8 cellular contexts compared by ENCODE assay signal in genomic region chr2:218659988-218660358, GRCh38. TPM values are rescaled to one million over a fixed set of nuclear protein-coding genes. Genes with fewer than 3 reads are reported as not detected.
A peak's percentile ranks its signal among the peaks of the same experiment; 100 is the strongest.
DNase-seq lines count a peak whose midpoint lies in the region; ATAC-seq, FAIRE-seq and TF ChIP-seq lines count a peak whose summit lies in the region.

No MANE protein-coding gene starts in this region.

- H3K36me3 Mint-ChIP-seq in activated CD4-positive, alpha-beta T cell treated with anti-CD3 and anti-CD28 coated beads, Interleukin-2, amount 10 ng/mL, durations not matched to agents 24 days and 14 days (ENCODE audit: low read depth) = peaks cover 55% of the 10 kb centered on the region

- H3K27me3 ChIP-seq in adipocyte (replicated peaks; ENCODE audit: control insufficient read depth, insufficient read depth, low read length) (no peaks in the 10 kb centered on the region), thymus (ENCODE audit: control insufficient read depth, insufficient read depth) (no peaks in the 10 kb centered on the region)

- H3K4me3 ChIP-seq in adipocyte (ENCODE audit: low read length) (peak overlapping the region; percentile 94), kidney (ENCODE audit: low read length in 2 of 2) (peak overlapping the region; percentile 81 to 92), thymus (ENCODE audit: low read length) (peak overlapping the region; percentile 77)

- ATAC-seq in GM21619 (IDR thresholded peaks at IDR 0.05; ENCODE audit: unreplicated experiment) = no peak

- H3K27ac ChIP-seq in kidney (ENCODE audit: low read depth in 2 of 2, low read length in 2 of 2) (no peak overlapping the region), thymus (ENCODE audit: low read depth) (no peak overlapping the region)

- peaks cover 31% of the 10 kb centered on the region for H3K4me1 Mint-ChIP-seq in activated CD4-positive, alpha-beta T cell treated with anti-CD3 and anti-CD28 coated beads, Interleukin-2, amount 10 ng/mL, durations not matched to agents 24 days and 14 days

- no peaks in the 10 kb centered on the region for H3K9me3 ChIP-seq in adipocyte (ENCODE audit: control insufficient read depth, low read length)
- no peaks in the 10 kb centered on the region for H3K9me3 ChIP-seq in kidney (ENCODE audit: control insufficient read depth in 1 of 2, low read length in 2 of 2)
- H3K9me3 ChIP-seq in thymus (ENCODE audit: control insufficient read depth) = peaks cover 1% of the 10 kb centered on the region

- TF ChIP-seq CTCF in kidney (IDR thresholded peaks at IDR 0.05; ENCODE audit: borderline replicate concordance, extremely low read depth, insufficient read depth) = no peak

- H3K36me3 ChIP-seq in adipocyte (ENCODE audit: control insufficient read depth, insufficient read depth, low read length, severe bottlenecking) (peaks cover 47% of the 10 kb centered on the region), kidney (ENCODE audit: control insufficient read depth in 1 of 2, insufficient read depth in 2 of 2, low read length in 2 of 2) (peaks cover 24 to 47% of the 10 kb centered on the region in 2 donors), thymus (ENCODE audit: control insufficient read depth, insufficient read depth) (peaks cover 40% of the 10 kb centered on the region)

- no peak for DNase-seq in activated CD4-positive, alpha-beta T cell treated with anti-CD3 and anti-CD28 coated beads, Interleukin-2, amount 10 ng/mL, durations not matched to agents 24 days and 14 days
- DNase-seq in activated CD4-positive, alpha-beta T cell treated with anti-CD3 and anti-CD28 coated beads, Interleukin-2, amount 50 U/mL, for 1 hour = no peak
- DNase-seq in adipocyte (ENCODE audit: low read depth) (no peak), kidney (no peak), NCI-H146 (lab: John Stamatoyannopoulos, UW) (no peak), ureter (ENCODE audit: low spot score) (no peak)

- no peaks in the 10 kb centered on the region for H3K27me3 Mint-ChIP-seq in activated CD4-positive, alpha-beta T cell treated with anti-CD3 and anti-CD28 coated beads, Interleukin-2, amount 10 ng/mL, durations not matched to agents 24 days and 14 days

- 25% methylated on average over 8 of the region's 8 CpGs for WGBS in thymus

- no peaks in the 10 kb centered on the region for H3K9me3 Mint-ChIP-seq in activated CD4-positive, alpha-beta T cell treated with anti-CD3 and anti-CD28 coated beads, Interleukin-2, amount 10 ng/mL, durations not matched to agents 24 days and 14 days

- H3K9ac ChIP-seq in adipocyte (ENCODE audit: low read length) (peak overlapping the region; percentile 88), kidney (ENCODE audit: low read length in 2 of 2) (peak overlapping the region in 1 of 2 donors; percentile 59)

- peak overlapping the region; percentile 95 for H3K27ac Mint-ChIP-seq in activated CD4-positive, alpha-beta T cell treated with anti-CD3 and anti-CD28 coated beads, Interleukin-2, amount 10 ng/mL, durations not matched to agents 24 days and 14 days

- peak overlapping the region; percentile 98 for H3K4me3 Mint-ChIP-seq in activated CD4-positive, alpha-beta T cell treated with anti-CD3 and anti-CD28 coated beads, Interleukin-2, amount 10 ng/mL, durations not matched to agents 24 days and 14 days

- intact Hi-C loops in activated CD4-positive, alpha-beta T cell treated with anti-CD3 and anti-CD28 coated beads, Interleukin-2, amount 10 ng/mL, durations not matched to agents 24 days and 14 days (cut with micrococcal nuclease) = loop anchor here (1.0 to 5.0 kb wide), 9 partner anchors 11 to 727 kb away; partner anchors contain the start of genes CNOT9, DNPEP, NHEJ1 and TTLL4
- intact Hi-C loops in kidney (cut with DNase I) = no loop called here

- FAIRE-seq in kidney (lab: Jason Lieb, UNC) = no peak

- H3K4me1 ChIP-seq in adipocyte (ENCODE audit: control insufficient read depth, insufficient read depth, low read length) (peaks cover 11% of the 10 kb centered on the region), kidney (ENCODE audit: control insufficient read depth in 1 of 2, insufficient read depth in 1 of 2, low read depth in 1 of 2, low read length in 2 of 2) (peaks cover 0 to 11% of the 10 kb centered on the region in 2 donors), thymus (ENCODE audit: control insufficient read depth, insufficient read depth, low read length) (peaks cover 3% of the 10 kb centered on the region)

RNA-seq across cellular contexts. Expression of gene BCS1L, which starts 0.5 kb away (rescaled TPM):
- 92.9 and 94.4 TPM in 2 replicates for total RNA-seq in activated CD4-positive, alpha-beta T cell treated with anti-CD3 and anti-CD28 coated beads, Interleukin-2, amount 10 ng/mL, durations not matched to agents 24 days and 14 days
- total RNA-seq in kidney (43.3 TPM), ureter (48.2 TPM)
- polyA plus RNA-seq in kidney (ENCODE audit: insufficient read depth, low read depth, low replicate concordance) (40.7 TPM), thymus (34.5 TPM)

RNA-seq across cellular contexts. Expression of gene ZNF142, which starts 0.6 kb away (rescaled TPM):
- total RNA-seq in activated CD4-positive, alpha-beta T cell treated with anti-CD3 and anti-CD28 coated beads, Interleukin-2, amount 10 ng/mL, durations not matched to agents 24 days and 14 days = 59.6 and 60.9 TPM in 2 replicates
- total RNA-seq in kidney = 33.6 TPM
- polyA plus RNA-seq in kidney (ENCODE audit: insufficient read depth, low read depth, low replicate concordance) = 3.7 TPM
- 6.7 TPM for polyA plus RNA-seq in thymus
- total RNA-seq in ureter = 35.4 TPM

RNA-seq across cellular contexts. Expression of gene RNF25, which starts 11.8 kb away (rescaled TPM):
- 23.6 and 28.8 TPM in 2 replicates for total RNA-seq in activated CD4-positive, alpha-beta T cell treated with anti-CD3 and anti-CD28 coated beads, Interleukin-2, amount 10 ng/mL, durations not matched to agents 24 days and 14 days
- total RNA-seq in kidney (30.2 TPM), ureter (33.7 TPM)
- polyA plus RNA-seq in kidney (ENCODE audit: insufficient read depth, low read depth, low replicate concordance) (27.8 TPM), thymus (33.7 TPM)

RNA-seq across cellular contexts. Expression of gene STK36, which starts 11.9 kb away (rescaled TPM):
- 20.2 and 21.3 TPM in 2 replicates for total RNA-seq in activated CD4-positive, alpha-beta T cell treated with anti-CD3 and anti-CD28 coated beads, Interleukin-2, amount 10 ng/mL, durations not matched to agents 24 days and 14 days
- 53.7 TPM for total RNA-seq in kidney
- polyA plus RNA-seq in kidney (ENCODE audit: insufficient read depth, low read depth, low replicate concordance) = 18.5 TPM
- polyA plus RNA-seq in thymus = 19.1 TPM
- total RNA-seq in ureter = 55.4 TPM

RNA-seq across cellular contexts. Expression of gene TTLL4, which starts 50.7 kb away (rescaled TPM):
- 66.1 and 71.2 TPM in 2 replicates for total RNA-seq in activated CD4-positive, alpha-beta T cell treated with anti-CD3 and anti-CD28 coated beads, Interleukin-2, amount 10 ng/mL, durations not matched to agents 24 days and 14 days
- total RNA-seq in kidney (30.7 TPM), ureter (39.1 TPM)
- polyA plus RNA-seq in kidney (ENCODE audit: insufficient read depth, low read depth, low replicate concordance) (7.6 TPM), thymus (9.4 TPM)
